Comparison of ENCODE assay signal across 15 cellular contexts in the genomic region with DNA sequence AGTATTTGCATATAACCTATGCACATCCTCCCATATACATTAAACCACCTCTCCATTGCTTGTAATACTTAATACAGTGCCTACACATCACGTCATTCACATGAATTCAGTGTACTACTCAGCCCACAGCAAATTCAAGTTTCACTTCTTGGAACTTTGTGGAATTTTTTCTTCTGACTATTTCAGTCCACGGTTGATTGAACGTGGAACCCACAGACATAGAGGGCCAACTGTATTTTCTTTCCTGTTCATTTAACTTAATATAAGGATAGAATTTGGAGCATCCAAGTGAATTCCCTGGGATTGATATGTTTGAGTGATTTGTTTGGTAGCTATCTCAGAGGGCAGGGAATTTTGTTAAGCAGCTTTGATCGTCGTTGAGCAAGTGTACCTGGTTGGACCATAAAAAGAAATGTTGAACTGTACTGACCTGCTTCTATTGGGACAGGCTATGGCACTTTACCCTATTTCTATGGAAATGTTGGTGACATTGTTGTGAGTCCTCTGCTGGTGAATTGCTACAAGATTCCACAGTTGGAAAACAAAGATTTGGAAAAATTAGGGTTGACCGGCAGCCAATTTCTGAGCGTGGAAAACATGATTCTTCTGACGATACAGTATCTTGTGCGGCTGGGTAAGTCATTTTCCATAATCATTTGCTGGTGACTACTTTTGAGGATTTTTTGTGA.
"Had no signal": no experiment of that assay in that cellular context is flagged by ENCODE, and none has a peak within 500 bp of the region (broad histone marks: within the 10 kb centered on the region; RNA-seq: fewer than 3 reads in every experiment).

No MANE protein-coding gene starts in this region.

- H2AFZ ChIP-seq: parathyroid adenoma had no signal

- H3K4me3 ChIP-seq: cardiac muscle cell, gastroesophageal sphincter, SK-N-MC, thyroid gland had no signal

- H3K4me1 ChIP-seq: gastroesophageal sphincter, parathyroid adenoma, thyroid gland had no signal

- H3K9me3 ChIP-seq: gastroesophageal sphincter, thyroid gland had no signal

- H3K27ac ChIP-seq: cardiac muscle cell, gastroesophageal sphincter, parathyroid adenoma, SK-N-MC, thyroid gland, VCaP had no signal

- H3K27me3 ChIP-seq: cardiac muscle cell, gastroesophageal sphincter, thyroid gland had no signal

- H3K79me2 ChIP-seq: parathyroid adenoma had no signal

- H3K36me3 ChIP-seq: cardiac muscle cell, gastroesophageal sphincter, thyroid gland had no signal

- ATAC-seq: activated T-cell treated with anti-CD3 and anti-CD28 coated beads, Interleukin-2, amount 50 U/mL, for 72 hours; gastroesophageal sphincter; stimulated activated naive CD8-positive, alpha-beta T cell treated with anti-CD3 and anti-CD28 coated beads, Interleukin-15, amount 100 ng/mL, for 72 hours had no signal

- H3K9ac ChIP-seq: parathyroid adenoma had no signal

- FAIRE-seq: colon, kidney had no signal

- DNase-seq: activated CD4-positive, alpha-beta memory T cell treated with anti-CD3 and anti-CD28 coated beads, Interleukin-2, amount 10 ng/mL, durations not matched to agents 7 days and 5 days; activated naive CD8-positive, alpha-beta T cell treated with anti-CD3 and anti-CD28 coated beads, Interleukin-2, amount 10 ng/mL, durations not matched to agents 7 days and 5 days; aorta; kidney; right cardiac atrium; stimulated activated CD4-positive, alpha-beta T cell treated with anti-CD3 and anti-CD28 coated beads, Interleukin-2, amount 100 ng/mL, for 48 hours; stimulated activated naive CD8-positive, alpha-beta T cell treated with anti-CD3 and anti-CD28 coated beads, Interleukin-15, amount 100 ng/mL, for 72 hours had no signal
